Comparison of ENCODE assay signal across 11 cellular contexts in genomic region chr11:14768789-14769188, GRCh38.
DNase-seq lines count a peak whose midpoint lies in the region; ATAC-seq, FAIRE-seq and TF ChIP-seq lines count a peak whose summit lies in the region.
"Had no signal": no experiment of that assay in that cellular context is flagged by ENCODE, and none has a peak within 500 bp of the region (broad histone marks: within the 10 kb centered on the region; RNA-seq: fewer than 3 reads in every experiment).

No MANE protein-coding gene starts in this region.

- POLR2A ChIA-PET in activated CD8-positive, alpha-beta T cell treated with anti-CD3 and anti-CD28 coated beads for 36 hours (lab: Charles Lee): interaction anchor here (0.6 to 1.2 kb wide), 4 partner anchors 116 to 125 kb away, joined by 3 to 7 read pairs (median 4); partner anchors contain the start of gene PDE3B

- peak overlapping the region; percentile 83 for H3K27ac Mint-ChIP-seq in activated CD8-positive, alpha-beta T cell treated with anti-CD3 and anti-CD28 coated beads for 36 hours

- no peaks in the 10 kb centered on the region for H3K36me3 ChIP-seq in hepatocyte (replicated peaks; ENCODE audit: insufficient read depth, low read depth)
- H3K36me3 ChIP-seq: uterus had no signal

- H3K36me3 Mint-ChIP-seq in activated CD8-positive, alpha-beta T cell treated with anti-CD3 and anti-CD28 coated beads for 36 hours (ENCODE audit: low read depth): peaks cover 9% of the 10 kb centered on the region

- intact Hi-C loops in activated CD8-positive, alpha-beta T cell treated with anti-CD3 and anti-CD28 coated beads for 36 hours (cut with micrococcal nuclease): loop anchor here (2.0 to 10.0 kb wide), 3 partner anchors 126 to 234 kb away; partner anchors contain the start of genes CYP2R1 and PDE3B

- H3K79me2 ChIP-seq in hepatocyte: peaks cover 10% of the 10 kb centered on the region

- no peaks in the 10 kb centered on the region for H3K27me3 Mint-ChIP-seq in activated CD8-positive, alpha-beta T cell treated with anti-CD3 and anti-CD28 coated beads for 36 hours

- peak; percentile 93 for FAIRE-seq in GM12892 (lab: Jason Lieb, UNC)

- peak overlapping the region; percentile 5 for H3K4me3 Mint-ChIP-seq in activated CD8-positive, alpha-beta T cell treated with anti-CD3 and anti-CD28 coated beads for 36 hours

- no peaks in the 10 kb centered on the region for H4K20me1 ChIP-seq in hepatocyte (ENCODE audit: insufficient read depth, poor library complexity, severe bottlenecking)

- H3K27me3 ChIP-seq in foreskin keratinocyte (peaks cover 11% of the 10 kb centered on the region), hepatocyte (no peaks in the 10 kb centered on the region)
- H3K27me3 ChIP-seq: uterus had no signal

- H2AFZ ChIP-seq in hepatocyte: no peak overlapping the region

- H3K4me1 Mint-ChIP-seq in activated CD8-positive, alpha-beta T cell treated with anti-CD3 and anti-CD28 coated beads for 36 hours (ENCODE audit: low read depth): peaks cover 55% of the 10 kb centered on the region

- H3K9me2 ChIP-seq in hepatocyte (replicated peaks; ENCODE audit: insufficient read depth): no peaks in the 10 kb centered on the region

- H3K27ac ChIP-seq in foreskin keratinocyte: no peak overlapping the region
- no peak overlapping the region for H3K27ac ChIP-seq in hepatocyte
- H3K27ac ChIP-seq: uterus had no signal

- 87% methylated on average over 1 of the region's 1 CpG for WGBS in hepatocyte (ENCODE audit: low lambda C conversion rate, missing lambda C conversion rate)

- H3K4me2 ChIP-seq in hepatocyte: no peak overlapping the region

- no peak for TF ChIP-seq POLR2A in GM12892 (IDR thresholded peaks at IDR 0.05; ENCODE audit: low read depth, low read length)

- no peak for DNase-seq in GM12892 (ENCODE audit: insufficient read length)
- peak; percentile 32 for DNase-seq in activated CD8-positive, alpha-beta T cell treated with anti-CD3 and anti-CD28 coated beads for 36 hours
- DNase-seq in activated effector memory CD4-positive, alpha-beta T cell treated with Interleukin-2 at 50 U/mL for 16 hours: no peak
- DNase-seq in NCI-H446 (lab: John Stamatoyannopoulos, UW): no peak
- DNase-seq in foreskin keratinocyte: no peak
- no peak for DNase-seq in hepatocyte (ENCODE audit: low spot score)
- DNase-seq: DMS153, GOT3, uterus had no signal

- no peaks in the 10 kb centered on the region for H3K4me1 ChIP-seq in foreskin keratinocyte
- H3K4me1 ChIP-seq in hepatocyte (ENCODE audit: insufficient read depth): no peaks in the 10 kb centered on the region
- H3K4me1 ChIP-seq: uterus had no signal

- no peaks in the 10 kb centered on the region for H3K9me3 ChIP-seq in hepatocyte (ENCODE audit: low read depth)
- H3K9me3 ChIP-seq: uterus had no signal

- H3K9me3 Mint-ChIP-seq in activated CD8-positive, alpha-beta T cell treated with anti-CD3 and anti-CD28 coated beads for 36 hours: no peaks in the 10 kb centered on the region

- no peak for TF ChIP-seq CTCF in activated CD8-positive, alpha-beta T cell treated with anti-CD3 and anti-CD28 coated beads for 36 hours (IDR thresholded peaks at IDR 0.05)
- TF ChIP-seq CTCF in foreskin keratinocyte (conservative IDR thresholded peaks at IDR 0.05) (no peak), hepatocyte (IDR thresholded peaks at IDR 0.05; ENCODE audit: poor library complexity) (no peak)

- ATAC-seq in GM19372 (IDR thresholded peaks at IDR 0.05; ENCODE audit: low read depth, unreplicated experiment): peak; percentile 47
- peak; percentile 62 for ATAC-seq in HG03025 (IDR thresholded peaks at IDR 0.05; ENCODE audit: low FRiP score, unreplicated experiment)
- ATAC-seq in activated CD8-positive, alpha-beta T cell treated with anti-CD3 and anti-CD28 coated beads for 36 hours: peak; percentile 60
- no peak for ATAC-seq in foreskin keratinocyte

- no peak overlapping the region for H3K4me3 ChIP-seq in hepatocyte
- H3K4me3 ChIP-seq: uterus had no signal

- CTCF ChIA-PET in activated CD8-positive, alpha-beta T cell treated with anti-CD3 and anti-CD28 coated beads for 36 hours (lab: Charles Lee): interaction anchor here (0.8 to 1.5 kb wide), 3 partner anchors 22 to 128 kb away, joined by 4 read pairs; no protein-coding TSS in a partner anchor
